Comparison of ENCODE assay signal across 2 cellular contexts in the genomic region with DNA sequence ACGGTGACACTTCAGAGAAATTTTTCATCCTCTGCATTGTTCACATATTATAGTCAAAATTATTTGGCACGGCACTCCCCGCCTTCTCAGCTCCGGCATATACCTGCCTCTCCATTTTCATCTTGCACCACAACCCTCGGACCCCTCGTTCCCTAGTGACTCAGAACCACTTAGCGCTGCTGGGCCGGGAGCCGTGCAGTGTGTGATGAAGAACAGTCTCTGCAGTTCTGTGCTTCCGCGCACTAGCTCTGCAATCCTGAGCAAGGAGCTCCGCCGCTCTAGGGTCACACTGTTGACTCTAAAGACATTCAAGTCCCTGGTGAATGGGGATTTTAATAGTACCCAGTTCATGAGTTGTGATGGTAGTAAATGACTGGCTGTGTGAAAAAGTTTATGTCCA.
TF ChIP-seq lines count a peak whose summit lies in the region.

No MANE protein-coding gene starts in this region.

TF ChIP-seq in HepG2, 621 proteins besides CTCF, POLR2A, EP300 and RAD21 (continued from another document and continues in another):
- no peak for TF ChIP-seq ISL2 (CRISPR knock-in tag; IDR thresholded peaks at IDR 0.05)
- TF ChIP-seq NCOR1 (IDR thresholded peaks at IDR 0.05; ENCODE audit: borderline replicate concordance, low read length): no peak
- TF ChIP-seq NFE2L2 (IDR thresholded peaks at IDR 0.05; ENCODE audit: low read length): no peak
- no peak for TF ChIP-seq NR2F6 (IDR thresholded peaks at IDR 0.05)
- TF ChIP-seq NR2F6 (CRISPR knock-in tag; IDR thresholded peaks at IDR 0.05): no peak
- no peak for TF ChIP-seq EED (CRISPR knock-in tag; IDR thresholded peaks at IDR 0.05)
- TF ChIP-seq DBP (CRISPR knock-in tag; IDR thresholded peaks at IDR 0.05; ENCODE audit: not compliant biosample characterization): no peak
- no peak for TF ChIP-seq ZMAT3 (CRISPR knock-in tag; conservative IDR thresholded peaks at IDR 0.05)
- TF ChIP-seq, protein P1, sequence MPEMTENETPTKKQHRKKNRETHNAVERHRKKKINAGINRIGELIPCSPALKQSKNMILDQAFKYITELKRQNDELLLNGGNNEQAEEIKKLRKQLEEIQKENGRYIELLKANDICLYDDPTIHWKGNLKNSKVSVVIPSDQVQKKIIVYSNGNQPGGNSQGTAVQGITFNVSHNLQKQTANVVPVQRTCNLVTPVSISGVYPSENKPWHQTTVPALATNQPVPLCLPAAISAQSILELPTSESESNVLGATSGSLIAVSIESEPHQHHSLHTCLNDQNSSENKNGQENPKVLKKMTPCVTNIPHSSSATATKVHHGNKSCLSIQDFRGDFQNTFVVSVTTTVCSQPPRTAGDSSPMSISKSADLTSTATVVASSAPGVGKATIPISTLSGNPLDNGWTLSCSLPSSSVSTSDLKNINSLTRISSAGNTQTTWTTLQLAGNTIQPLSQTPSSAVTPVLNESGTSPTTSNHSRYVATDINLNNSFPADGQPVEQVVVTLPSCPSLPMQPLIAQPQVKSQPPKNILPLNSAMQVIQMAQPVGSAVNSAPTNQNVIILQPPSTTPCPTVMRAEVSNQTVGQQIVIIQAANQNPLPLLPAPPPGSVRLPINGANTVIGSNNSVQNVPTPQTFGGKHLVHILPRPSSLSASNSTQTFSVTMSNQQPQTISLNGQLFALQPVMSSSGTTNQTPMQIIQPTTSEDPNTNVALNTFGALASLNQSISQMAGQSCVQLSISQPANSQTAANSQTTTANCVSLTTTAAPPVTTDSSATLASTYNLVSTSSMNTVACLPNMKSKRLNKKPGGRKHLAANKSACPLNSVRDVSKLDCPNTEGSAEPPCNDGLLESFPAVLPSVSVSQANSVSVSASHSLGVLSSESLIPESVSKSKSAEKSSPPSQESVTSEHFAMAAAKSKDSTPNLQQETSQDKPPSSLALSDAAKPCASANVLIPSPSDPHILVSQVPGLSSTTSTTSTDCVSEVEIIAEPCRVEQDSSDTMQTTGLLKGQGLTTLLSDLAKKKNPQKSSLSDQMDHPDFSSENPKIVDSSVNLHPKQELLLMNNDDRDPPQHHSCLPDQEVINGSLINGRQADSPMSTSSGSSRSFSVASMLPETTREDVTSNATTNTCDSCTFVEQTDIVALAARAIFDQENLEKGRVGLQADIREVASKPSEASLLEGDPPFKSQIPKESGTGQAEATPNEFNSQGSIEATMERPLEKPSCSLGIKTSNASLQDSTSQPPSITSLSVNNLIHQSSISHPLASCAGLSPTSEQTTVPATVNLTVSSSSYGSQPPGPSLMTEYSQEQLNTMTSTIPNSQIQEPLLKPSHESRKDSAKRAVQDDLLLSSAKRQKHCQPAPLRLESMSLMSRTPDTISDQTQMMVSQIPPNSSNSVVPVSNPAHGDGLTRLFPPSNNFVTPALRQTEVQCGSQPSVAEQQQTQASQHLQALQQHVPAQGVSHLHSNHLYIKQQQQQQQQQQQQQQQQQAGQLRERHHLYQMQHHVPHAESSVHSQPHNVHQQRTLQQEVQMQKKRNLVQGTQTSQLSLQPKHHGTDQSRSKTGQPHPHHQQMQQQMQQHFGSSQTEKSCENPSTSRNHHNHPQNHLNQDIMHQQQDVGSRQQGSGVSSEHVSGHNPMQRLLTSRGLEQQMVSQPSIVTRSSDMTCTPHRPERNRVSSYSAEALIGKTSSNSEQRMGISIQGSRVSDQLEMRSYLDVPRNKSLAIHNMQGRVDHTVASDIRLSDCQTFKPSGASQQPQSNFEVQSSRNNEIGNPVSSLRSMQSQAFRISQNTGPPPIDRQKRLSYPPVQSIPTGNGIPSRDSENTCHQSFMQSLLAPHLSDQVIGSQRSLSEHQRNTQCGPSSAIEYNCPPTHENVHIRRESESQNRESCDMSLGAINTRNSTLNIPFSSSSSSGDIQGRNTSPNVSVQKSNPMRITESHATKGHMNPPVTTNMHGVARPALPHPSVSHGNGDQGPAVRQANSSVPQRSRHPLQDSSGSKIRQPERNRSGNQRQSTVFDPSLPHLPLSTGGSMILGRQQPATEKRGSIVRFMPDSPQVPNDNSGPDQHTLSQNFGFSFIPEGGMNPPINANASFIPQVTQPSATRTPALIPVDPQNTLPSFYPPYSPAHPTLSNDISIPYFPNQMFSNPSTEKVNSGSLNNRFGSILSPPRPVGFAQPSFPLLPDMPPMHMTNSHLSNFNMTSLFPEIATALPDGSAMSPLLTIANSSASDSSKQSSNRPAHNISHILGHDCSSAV (CRISPR knock-in tag; IDR thresholded peaks at IDR 0.05; ENCODE audit: borderline replicate concordance): no peak
- no peak for TF ChIP-seq ZNF652 (CRISPR knock-in tag; IDR thresholded peaks at IDR 0.05; ENCODE audit: borderline replicate concordance, low read depth)
- TF ChIP-seq ZNF180 (CRISPR knock-in tag; IDR thresholded peaks at IDR 0.05; ENCODE audit: borderline replicate concordance, low read depth): no peak
- TF ChIP-seq NFKB2 (CRISPR knock-in tag; IDR thresholded peaks at IDR 0.05; ENCODE audit: borderline replicate concordance): no peak
- TF ChIP-seq, protein P2, sequence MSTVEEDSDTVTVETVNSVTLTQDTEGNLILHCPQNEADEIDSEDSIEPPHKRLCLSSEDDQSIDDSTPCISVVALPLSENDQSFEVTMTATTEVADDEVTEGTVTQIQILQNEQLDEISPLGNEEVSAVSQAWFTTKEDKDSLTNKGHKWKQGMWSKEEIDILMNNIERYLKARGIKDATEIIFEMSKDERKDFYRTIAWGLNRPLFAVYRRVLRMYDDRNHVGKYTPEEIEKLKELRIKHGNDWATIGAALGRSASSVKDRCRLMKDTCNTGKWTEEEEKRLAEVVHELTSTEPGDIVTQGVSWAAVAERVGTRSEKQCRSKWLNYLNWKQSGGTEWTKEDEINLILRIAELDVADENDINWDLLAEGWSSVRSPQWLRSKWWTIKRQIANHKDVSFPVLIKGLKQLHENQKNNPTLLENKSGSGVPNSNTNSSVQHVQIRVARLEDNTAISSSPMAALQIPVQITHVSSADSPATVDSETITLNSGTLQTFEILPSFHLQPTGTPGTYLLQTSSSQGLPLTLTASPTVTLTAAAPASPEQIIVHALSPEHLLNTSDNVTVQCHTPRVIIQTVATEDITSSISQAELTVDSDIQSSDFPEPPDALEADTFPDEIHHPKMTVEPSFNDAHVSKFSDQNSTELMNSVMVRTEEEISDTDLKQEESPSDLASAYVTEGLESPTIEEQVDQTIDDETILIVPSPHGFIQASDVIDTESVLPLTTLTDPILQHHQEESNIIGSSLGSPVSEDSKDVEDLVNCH (CRISPR knock-in tag; IDR thresholded peaks at IDR 0.05): no peak

TF ChIP-seq in WTC11, 78 proteins besides CTCF, POLR2A, EP300 and RAD21:
- TF ChIP-seq USF2 (CRISPR knock-in tag; IDR thresholded peaks at IDR 0.05): no peak
- no peak for TF ChIP-seq AFF4 (CRISPR knock-in tag; IDR thresholded peaks at IDR 0.05; ENCODE audit: borderline replicate concordance)
- TF ChIP-seq EMX1 (CRISPR knock-in tag; IDR thresholded peaks at IDR 0.05): no peak
- TF ChIP-seq ZNF416 (CRISPR knock-in tag; IDR thresholded peaks at IDR 0.05): no peak
- TF ChIP-seq FOXP4 (CRISPR knock-in tag; IDR thresholded peaks at IDR 0.05): no peak
- no peak for TF ChIP-seq ZNF423 (CRISPR knock-in tag; IDR thresholded peaks at IDR 0.05)
- TF ChIP-seq ZNF219 (CRISPR knock-in tag; IDR thresholded peaks at IDR 0.05; ENCODE audit: borderline replicate concordance): no peak
- TF ChIP-seq PRRX2 (CRISPR knock-in tag; IDR thresholded peaks at IDR 0.05): no peak
- no peak for TF ChIP-seq ETV6 (CRISPR knock-in tag; IDR thresholded peaks at IDR 0.05)
- TF ChIP-seq, protein P3, sequence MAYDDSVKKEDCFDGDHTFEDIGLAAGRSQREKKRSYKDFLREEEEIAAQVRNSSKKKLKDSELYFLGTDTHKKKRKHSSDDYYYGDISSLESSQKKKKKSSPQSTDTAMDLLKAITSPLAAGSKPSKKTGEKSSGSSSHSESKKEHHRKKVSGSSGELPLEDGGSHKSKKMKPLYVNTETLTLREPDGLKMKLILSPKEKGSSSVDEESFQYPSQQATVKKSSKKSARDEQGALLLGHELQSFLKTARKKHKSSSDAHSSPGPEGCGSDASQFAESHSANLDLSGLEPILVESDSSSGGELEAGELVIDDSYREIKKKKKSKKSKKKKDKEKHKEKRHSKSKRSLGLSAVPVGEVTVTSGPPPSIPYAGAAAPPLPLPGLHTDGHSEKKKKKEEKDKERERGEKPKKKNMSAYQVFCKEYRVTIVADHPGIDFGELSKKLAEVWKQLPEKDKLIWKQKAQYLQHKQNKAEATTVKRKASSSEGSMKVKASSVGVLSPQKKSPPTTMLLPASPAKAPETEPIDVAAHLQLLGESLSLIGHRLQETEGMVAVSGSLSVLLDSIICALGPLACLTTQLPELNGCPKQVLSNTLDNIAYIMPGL (CRISPR knock-in tag; IDR thresholded peaks at IDR 0.05): no peak
- no peak for TF ChIP-seq MAX (CRISPR knock-in tag; IDR thresholded peaks at IDR 0.05)
- TF ChIP-seq, protein P4, sequence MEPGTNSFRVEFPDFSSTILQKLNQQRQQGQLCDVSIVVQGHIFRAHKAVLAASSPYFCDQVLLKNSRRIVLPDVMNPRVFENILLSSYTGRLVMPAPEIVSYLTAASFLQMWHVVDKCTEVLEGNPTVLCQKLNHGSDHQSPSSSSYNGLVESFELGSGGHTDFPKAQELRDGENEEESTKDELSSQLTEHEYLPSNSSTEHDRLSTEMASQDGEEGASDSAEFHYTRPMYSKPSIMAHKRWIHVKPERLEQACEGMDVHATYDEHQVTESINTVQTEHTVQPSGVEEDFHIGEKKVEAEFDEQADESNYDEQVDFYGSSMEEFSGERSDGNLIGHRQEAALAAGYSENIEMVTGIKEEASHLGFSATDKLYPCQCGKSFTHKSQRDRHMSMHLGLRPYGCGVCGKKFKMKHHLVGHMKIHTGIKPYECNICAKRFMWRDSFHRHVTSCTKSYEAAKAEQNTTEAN (CRISPR knock-in tag; IDR thresholded peaks at IDR 0.05): no peak
- TF ChIP-seq CREB1 (CRISPR knock-in tag; IDR thresholded peaks at IDR 0.05): no peak
- TF ChIP-seq E2F5 (CRISPR knock-in tag; IDR thresholded peaks at IDR 0.05): no peak
- TF ChIP-seq ZBTB21 (CRISPR knock-in tag; IDR thresholded peaks at IDR 0.05; ENCODE audit: borderline replicate concordance): no peak
- no peak for TF ChIP-seq SOX15 (CRISPR knock-in tag; IDR thresholded peaks at IDR 0.05)
- TF ChIP-seq NR3C1 (CRISPR knock-in tag; conservative IDR thresholded peaks at IDR 0.05; ENCODE audit: low read depth): no peak
- no peak for TF ChIP-seq JUN (CRISPR knock-in tag; IDR thresholded peaks at IDR 0.05)
